Comparison of ENCODE assay signal across 20 cellular contexts in genomic region chr17:31357831-31358400, GRCh38. TPM values are rescaled to one million over a fixed set of nuclear protein-coding genes. Genes with fewer than 3 reads are reported as not detected.
DNase-seq lines count a peak whose midpoint lies in the region; ATAC-seq, FAIRE-seq and TF ChIP-seq lines count a peak whose summit lies in the region.
"Had no signal": no experiment of that assay in that cellular context is flagged by ENCODE, and none has a peak within 500 bp of the region (broad histone marks: within the 10 kb centered on the region; RNA-seq: fewer than 3 reads in every experiment).

No MANE protein-coding gene starts in this region.

- BruUV-seq in K562 (replicated peaks; lab: Mats Ljungman, UMichigan) = no TSS peak

- TF ChIP-seq CTCF in LNCaP clone FGC (IDR thresholded peaks at IDR 0.05; ENCODE audit: control insufficient read depth, extremely low read depth, insufficient read depth) (no peak), K562 (IDR thresholded peaks at IDR 0.05 in 2 of 3, conservative IDR thresholded peaks at IDR 0.05 in 1 of 3; ENCODE audit: insufficient read depth in 2 of 3, low read depth in 1 of 3, low read length in 3 of 3) (no peak), mucosa of descending colon (IDR thresholded peaks at IDR 0.05) (no peak)

- H3K4me3 ChIP-seq in LNCaP clone FGC (ENCODE audit: low read depth, low read length) = 0 out of 2 replicates have a peak overlapping the region, but pooled peaks have one; percentile 5
- H3K4me3 ChIP-seq in K562 = no peak overlapping the region
- H3K4me3 ChIP-seq in mucosa of descending colon = no peak overlapping the region
- H3K4me3 ChIP-seq: BLaER1 treated with 17β-estradiol and CSF1 and Interleukin-3, amounts not matched to agents 10 nM and 100 nM; GM12878; transverse colon had no signal

- no peaks in the 10 kb centered on the region for H3K27me3 ChIP-seq in K562 (ENCODE audit: control insufficient read depth in 2 of 2, insufficient read depth in 2 of 2, low read length in 2 of 2)
- H3K27me3 ChIP-seq: BLaER1 treated with 17β-estradiol and CSF1 and Interleukin-3, amounts not matched to agents 10 nM and 100 nM; transverse colon had no signal

- intact Hi-C loops in K562 (cut with micrococcal nuclease) = no loop called here
- intact Hi-C loops in mucosa of descending colon (cut with DNase I, micrococcal nuclease) = no loop called here

- H3K9me3 ChIP-seq in K562 (replicated peaks; ENCODE audit: control insufficient read depth, insufficient read depth, low read depth, low read length) (no peaks in the 10 kb centered on the region), mucosa of descending colon (no peaks in the 10 kb centered on the region)
- H3K9me3 ChIP-seq: BLaER1 treated with 17β-estradiol and CSF1 and Interleukin-3, amounts not matched to agents 10 nM and 100 nM; transverse colon had no signal

- in situ Hi-C loops in K562 (cut with MboI) = no loop called here

- DNase-seq in NCI-H1092 treated with DMSO at 0.1 percent for 48 hours (lab: John Stamatoyannopoulos, UW) (peak; percentile 7), NCI-H1092 (lab: John Stamatoyannopoulos, UW) (no peak), LNCaP clone FGC (ENCODE audit: low read depth) (peak; percentile 88), K562 (ENCODE audit: extremely low read depth in 1 of 4, low spot score in 3 of 4) (no peak), mucosa of descending colon (no peak), 8988T (no peak), SIG-M5 (lab: John Stamatoyannopoulos, UW) (no peak)
- DNase-seq: activated naive CD8-positive, alpha-beta T cell treated with anti-CD3 and anti-CD28 coated beads, Interleukin-2, amount 10 ng/mL, durations not matched to agents 7 days and 5 days; left colon; MV-4-11; NCI-H2107; stimulated activated CD4-positive, alpha-beta T cell treated with anti-CD3 and anti-CD28 coated beads, Interleukin-2, amount 100 ng/mL, for 24 hours; transverse colon had no signal

- 89% methylated on average over 3 of the region's 3 CpGs for WGBS in K562 (ENCODE audit: insufficient coverage, low coverage, missing lambda C conversion rate)

- no peak for FAIRE-seq in K562 (lab: Jason Lieb, UNC)

- CTCF ChIA-PET in K562 (lab: Yijun Ruan, JAX; ENCODE audit: low intra/inter-chr PET ratio) = no interaction called here

- no peak for TF ChIP-seq EP300 in K562 (IDR thresholded peaks at IDR 0.05; ENCODE audit: low read length)

- TF ChIP-seq POLR2A in K562 (conservative IDR thresholded peaks at IDR 0.05) = no peak

- no peaks in the 10 kb centered on the region for H3K9me1 ChIP-seq in K562 (ENCODE audit: control insufficient read depth, insufficient read depth, low read length)

- no peak overlapping the region for H3K27ac ChIP-seq in K562 (ENCODE audit: extremely low read depth, low read depth, low read length)
- H3K27ac ChIP-seq: BLaER1 treated with 17β-estradiol and CSF1 and Interleukin-3, amounts not matched to agents 10 nM and 100 nM; RWPE1; transverse colon had no signal

- TF ChIP-seq RAD21 in K562 (CRISPR knock-in tag; conservative IDR thresholded peaks at IDR 0.05 in 1 of 2, IDR thresholded peaks at IDR 0.05 in 1 of 2) = no peak

- no peaks in the 10 kb centered on the region for H4K20me1 ChIP-seq in K562 (replicated peaks; ENCODE audit: control insufficient read depth, insufficient read depth, low read length)
- H4K20me1 ChIP-seq: BLaER1 treated with 17β-estradiol and CSF1 and Interleukin-3, amounts not matched to agents 10 nM and 100 nM had no signal

- POLR2A ChIA-PET in K562 (lab: Yijun Ruan, JAX) = no interaction called here

- H3K4me1 ChIP-seq in K562 (replicated peaks in 1 of 2; ENCODE audit: control insufficient read depth in 2 of 2, insufficient read depth in 2 of 2, low read length in 2 of 2) = no peaks in the 10 kb centered on the region
- H3K4me1 ChIP-seq in mucosa of descending colon (ENCODE audit: low read depth) = no peaks in the 10 kb centered on the region
- H3K4me1 ChIP-seq: transverse colon had no signal

- H3K9ac ChIP-seq in K562 (ENCODE audit: insufficient read depth in 1 of 2, low read depth in 2 of 2, low read length in 2 of 2) = no peak overlapping the region
- H3K9ac ChIP-seq: BLaER1 treated with 17β-estradiol and CSF1 and Interleukin-3, amounts not matched to agents 10 nM and 100 nM had no signal

- H3K36me3 ChIP-seq in K562 (ENCODE audit: control insufficient read depth, insufficient read depth, low read length) = peaks cover 60% of the 10 kb centered on the region
- H3K36me3 ChIP-seq in mucosa of descending colon (ENCODE audit: low read depth) = no peaks in the 10 kb centered on the region

- ATAC-seq in K562 (no peak), mucosa of descending colon (peak; percentile 61), GM19351 (IDR thresholded peaks at IDR 0.05; ENCODE audit: unreplicated experiment) (no peak)
- ATAC-seq: GM12878, HCT116, left colon had no signal

- no peak overlapping the region for H2AFZ ChIP-seq in K562 (ENCODE audit: low read depth, low read length)

- no peak overlapping the region for H3K4me2 ChIP-seq in K562 (ENCODE audit: insufficient read depth, low read length)
- H3K4me2 ChIP-seq: BLaER1 treated with 17β-estradiol and CSF1 and Interleukin-3, amounts not matched to agents 10 nM and 100 nM had no signal

- no peaks in the 10 kb centered on the region for H3K79me2 ChIP-seq in K562 (ENCODE audit: control insufficient read depth, insufficient read depth, low read length)

TF ChIP-seq in K562, 482 proteins besides CTCF, POLR2A, EP300 and RAD21 (continues in another document):
- no peak for TF ChIP-seq RCOR1 (IDR thresholded peaks at IDR 0.05; ENCODE audit: borderline replicate concordance in 1 of 2, low read depth in 2 of 2, low read length in 2 of 2)

RNA-seq across cellular contexts. Expression of gene RAB11FIP4, which starts 33.6 kb away (rescaled TPM):
- 9.2 and 21.1 TPM in 2 replicates for total RNA-seq in K562 (2011; cell fraction: chromatin; rRNA removed; ENCODE audit: low replicate concordance)
- total RNA-seq in K562 (2011; cell fraction: nucleolus; rRNA removed) = 12.4 and 14.0 TPM in 2 replicates
- 9.8 and 10.8 TPM in 2 replicates for total RNA-seq in K562 (2011; cell fraction: nucleoplasm; rRNA removed)
- 14.2 and 16.6 TPM in 2 replicates for total RNA-seq in K562 (2014; rRNA removed)
- total RNA-seq in K562 (2014; rRNA removed; fragmentation: Illumina TruSeq; extraction: Trizol) = 5.8 and 7.0 TPM in 2 replicates
- total RNA-seq in K562 (2015; rRNA removed; fragmentation: Illumina TruSeq; extraction: Trizol) = 9.8 and 11.5 TPM in 2 replicates
- total RNA-seq in K562 (2021) = 12.0 and 12.3 TPM in 2 replicates
- polyA plus RNA-seq in K562 (2011; rRNA removed) = 6.2 and 10.5 TPM in 2 replicates
- polyA plus RNA-seq in K562 (2011; cell fraction: cytosol; rRNA removed) = 5.7 and 10.3 TPM in 2 replicates
- 8.2 and 16.3 TPM in 2 replicates for polyA plus RNA-seq in K562 (2011; cell fraction: nucleus; rRNA removed)
- 8.3 and 12.2 TPM in 2 replicates for polyA plus RNA-seq in K562 (2012)
- polyA plus RNA-seq in K562 (2014; fragmentation: Illumina TruSeq; extraction: Trizol) = 8.1 and 8.9 TPM in 2 replicates
- under 1 TPM; 0.62 to 0.66 TPM for polyA plus RNA-seq in K562 (2014; fragmentation: Nextera tagmentation; extraction: Ambion mirVana)
- 7.9 TPM in 2 replicates for polyA plus RNA-seq in K562 (2014; rRNA removed)
- polyA minus RNA-seq in K562 (2011; rRNA and poly(A)+ RNA removed) = 13.4 and 22.4 TPM in 2 replicates
- 5.8 and 12.3 TPM in 2 replicates for polyA minus RNA-seq in K562 (2011; cell fraction: cytosol; rRNA and poly(A)+ RNA removed)
- polyA minus RNA-seq in K562 (2011; cell fraction: nucleus; rRNA and poly(A)+ RNA removed) = 9.4 and 11.8 TPM in 2 replicates
- 10 to 100 TPM; 24.5 to 49.9 (median 40.7) TPM for total RNA-seq in mucosa of descending colon

RNA-seq across cellular contexts. Expression of gene EVI2A, which starts 36.5 kb away (rescaled TPM):
- not detected in 2 replicates for total RNA-seq in K562 (2011; cell fraction: chromatin; rRNA removed; ENCODE audit: low replicate concordance)
- total RNA-seq in K562 (2011; cell fraction: nucleolus; rRNA removed) = not detected in 2 replicates
- total RNA-seq in K562 (2011; cell fraction: nucleoplasm; rRNA removed) = not detected in 2 replicates
- total RNA-seq in K562 (2014; rRNA removed) = not detected in 2 replicates
- 0.16 TPM in 1 of 2 replicates, not detected in the other for total RNA-seq in K562 (2014; rRNA removed; fragmentation: Illumina TruSeq; extraction: Trizol)
- 0.38 TPM in 1 of 2 replicates, not detected in the other for total RNA-seq in K562 (2015; rRNA removed; fragmentation: Illumina TruSeq; extraction: Trizol)
- total RNA-seq in K562 (2021) = 0.13 TPM in 2 replicates
- 0.06 and 0.08 TPM in 2 replicates for polyA plus RNA-seq in K562 (2011; rRNA removed)
- not detected in 2 replicates for polyA plus RNA-seq in K562 (2011; cell fraction: cytosol; rRNA removed)
- polyA plus RNA-seq in K562 (2011; cell fraction: nucleus; rRNA removed) = not detected in 2 replicates
- polyA plus RNA-seq in K562 (2012) = 0.10 and 0.22 TPM in 2 replicates
- polyA plus RNA-seq in K562 (2014; fragmentation: Illumina TruSeq; extraction: Trizol) = 0.10 TPM in 1 of 2 replicates, not detected in the other
- polyA plus RNA-seq in K562 (2014; fragmentation: Nextera tagmentation; extraction: Ambion mirVana) = under 1 TPM; 0.17 to 0.37 TPM
- 0.20 TPM in 1 of 2 replicates, not detected in the other for polyA plus RNA-seq in K562 (2014; rRNA removed)
- 0.11 TPM in 1 of 2 replicates, not detected in the other for polyA minus RNA-seq in K562 (2011; rRNA and poly(A)+ RNA removed)
- polyA minus RNA-seq in K562 (2011; cell fraction: cytosol; rRNA and poly(A)+ RNA removed) = not detected in 2 replicates
- polyA minus RNA-seq in K562 (2011; cell fraction: nucleus; rRNA and poly(A)+ RNA removed) = not detected in 2 replicates
- 1 to 10 TPM; 2.8 to 6.0 (median 4.0) TPM for total RNA-seq in mucosa of descending colon
- total RNA-seq: mesothelial cell of epicardium had no signal
- polyA plus RNA-seq: neural cell had no signal

RNA-seq across cellular contexts. Expression of gene EVI2B, which starts 44.1 kb away (rescaled TPM):
- total RNA-seq in K562 (2011; cell fraction: chromatin; rRNA removed; ENCODE audit: low replicate concordance) = 0.37 and 1.3 TPM in 2 replicates
- 0.33 and 0.39 TPM in 2 replicates for total RNA-seq in K562 (2011; cell fraction: nucleolus; rRNA removed)
- total RNA-seq in K562 (2011; cell fraction: nucleoplasm; rRNA removed) = 0.51 and 1.5 TPM in 2 replicates
- 0.54 and 0.82 TPM in 2 replicates for total RNA-seq in K562 (2014; rRNA removed)
- total RNA-seq in K562 (2014; rRNA removed; fragmentation: Illumina TruSeq; extraction: Trizol) = 1.9 and 2.1 TPM in 2 replicates
- 8.0 TPM in 2 replicates for total RNA-seq in K562 (2015; rRNA removed; fragmentation: Illumina TruSeq; extraction: Trizol)
- total RNA-seq in K562 (2021) = 1.7 and 2.0 TPM in 2 replicates
- 2.5 and 3.4 TPM in 2 replicates for polyA plus RNA-seq in K562 (2011; rRNA removed)
- 0.79 and 2.7 TPM in 2 replicates for polyA plus RNA-seq in K562 (2011; cell fraction: cytosol; rRNA removed)
- polyA plus RNA-seq in K562 (2011; cell fraction: nucleus; rRNA removed) = 0.61 and 1.4 TPM in 2 replicates
- polyA plus RNA-seq in K562 (2012) = 6.7 and 20.3 TPM in 2 replicates
- 6.5 and 7.1 TPM in 2 replicates for polyA plus RNA-seq in K562 (2014; fragmentation: Illumina TruSeq; extraction: Trizol)
- polyA plus RNA-seq in K562 (2014; fragmentation: Nextera tagmentation; extraction: Ambion mirVana) = 1 to 10 TPM; 1.7 to 2.9 TPM
- polyA plus RNA-seq in K562 (2014; rRNA removed) = 2.5 and 3.9 TPM in 2 replicates
- 0.91 and 1.6 TPM in 2 replicates for polyA minus RNA-seq in K562 (2011; rRNA and poly(A)+ RNA removed)
- not detected in 2 replicates for polyA minus RNA-seq in K562 (2011; cell fraction: cytosol; rRNA and poly(A)+ RNA removed)
- 0.27 and 0.44 TPM in 2 replicates for polyA minus RNA-seq in K562 (2011; cell fraction: nucleus; rRNA and poly(A)+ RNA removed)
- total RNA-seq in mucosa of descending colon = 1 to 10 TPM; 3.3 to 9.5 (median 7.8) TPM
- total RNA-seq: mesothelial cell of epicardium had no signal
- polyA plus RNA-seq: neural cell had no signal

Comparison
In these comparisons a context has a peak if more than half of its experiments do, and no peak if none do; other contexts are left out.
1. DNase-seq: peak in NCI-H1092 treated with DMSO at 0.1 percent for 48 hours (single experiment) and LNCaP clone FGC (single experiment); none in NCI-H1092 (single experiment), K562 (0 of 4), mucosa of descending colon (0 of 3), 8988T (single experiment) and SIG-M5 (single experiment).